ENCODE assay signal across 9 cellular contexts in the genomic region with DNA sequence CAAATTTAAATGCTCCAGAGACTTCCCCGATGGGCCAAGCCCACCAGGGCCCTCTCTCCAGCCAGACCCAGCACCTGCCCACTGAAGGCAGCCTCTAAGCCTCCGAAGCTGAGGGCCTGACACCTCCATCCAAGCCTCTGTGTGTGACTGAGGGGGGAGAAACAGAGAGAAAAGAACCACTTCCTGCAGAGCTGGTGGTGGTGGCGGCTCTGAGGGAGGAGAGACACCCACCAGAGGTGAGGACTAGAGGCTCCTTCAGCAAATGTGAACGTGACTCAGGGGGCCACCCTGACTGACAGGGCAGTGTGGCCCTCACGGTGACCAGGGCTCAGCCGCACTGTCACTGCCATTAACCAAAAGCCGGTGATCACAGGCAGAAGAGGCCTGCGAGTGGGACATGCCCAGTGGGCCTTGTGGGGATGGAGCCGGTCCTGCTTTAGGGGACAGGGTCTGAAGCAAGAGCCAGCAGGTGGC. TPM values are rescaled to one million over a fixed set of nuclear protein-coding genes. Genes with fewer than 3 reads are reported as not detected.
DNase-seq lines count a peak whose midpoint lies in the region; ATAC-seq and TF ChIP-seq lines count a peak whose summit lies in the region.
"Had no signal": no experiment of that assay in that cellular context is flagged by ENCODE, and none has a peak within 500 bp of the region (broad histone marks: within the 10 kb centered on the region; RNA-seq: fewer than 3 reads in every experiment).

No MANE protein-coding gene starts in this region.

- no peak for TF ChIP-seq POLR2A in erythroblast (IDR thresholded peaks at IDR 0.05; ENCODE audit: low read length)
- TF ChIP-seq POLR2A in prostate gland (IDR thresholded peaks at IDR 0.05) = no peak

- WGBS in prostate gland = 79% methylated on average over 9 of the region's 9 CpGs

- H3K9me3 Mint-ChIP-seq in endothelial cell (ENCODE audit: unreplicated experiment) = no peaks in the 10 kb centered on the region

- peaks cover 15% of the 10 kb centered on the region for H3K4me1 ChIP-seq in rectal smooth muscle tissue (ENCODE audit: control insufficient read depth, insufficient read depth, low read length)
- no peaks in the 10 kb centered on the region for H3K4me1 ChIP-seq in prostate gland (replicated peaks)

- no peaks in the 10 kb centered on the region for H3K4me1 Mint-ChIP-seq in endothelial cell (ENCODE audit: unreplicated experiment)

- no peaks in the 10 kb centered on the region for H3K36me3 Mint-ChIP-seq in endothelial cell (ENCODE audit: low read depth, unreplicated experiment)

- TF ChIP-seq CTCF in prostate gland (IDR thresholded peaks at IDR 0.05) = no peak
- TF ChIP-seq CTCF in endothelial cell (IDR thresholded peaks at IDR 0.05; ENCODE audit: unreplicated experiment) = no peak

- no peak overlapping the region for H3K9ac ChIP-seq in rectal smooth muscle tissue (ENCODE audit: low read length)

- ATAC-seq in GM19351 (IDR thresholded peaks at IDR 0.05; ENCODE audit: unreplicated experiment) = peak; percentile 89
- peak; percentile 72 for ATAC-seq in HG03159 (IDR thresholded peaks at IDR 0.05; ENCODE audit: unreplicated experiment)

- intact Hi-C loops in prostate gland (cut with DNase I) = no loop called here

- H3K9me3 ChIP-seq in prostate gland = no peaks in the 10 kb centered on the region

- H3K4me3 ChIP-seq in rectal smooth muscle tissue (ENCODE audit: low read length) (no peak overlapping the region), prostate gland (no peak overlapping the region), H7 (ENCODE audit: insufficient read depth, low read depth, low read length) (no peak overlapping the region)
- H3K4me3 ChIP-seq: heart left ventricle had no signal

- peak; percentile 61 for DNase-seq in activated CD8-positive, alpha-beta memory T cell treated with anti-CD3 and anti-CD28 coated beads, Interleukin-2, amount 50 U/mL, for 4 hours
- no peak for DNase-seq in erythroblast (lab: John Stamatoyannopoulos, UW)
- DNase-seq in prostate gland (ENCODE audit: low spot score) = no peak
- DNase-seq in H7 = no peak
- DNase-seq in endothelial cell (ENCODE audit: low spot score) = no peak
- DNase-seq: heart left ventricle had no signal

- H3K36me3 ChIP-seq in rectal smooth muscle tissue (ENCODE audit: control insufficient read depth, insufficient read depth, low read length) (no peaks in the 10 kb centered on the region), prostate gland (no peaks in the 10 kb centered on the region), H7 (replicated peaks; ENCODE audit: control insufficient read depth, insufficient read depth, low read length) (no peaks in the 10 kb centered on the region)
- H3K36me3 ChIP-seq: heart left ventricle had no signal

- no peaks in the 10 kb centered on the region for H3K27me3 ChIP-seq in rectal smooth muscle tissue (ENCODE audit: control insufficient read depth, insufficient read depth, low read length)
- no peaks in the 10 kb centered on the region for H3K27me3 ChIP-seq in prostate gland (replicated peaks; ENCODE audit: insufficient read depth)
- H3K27me3 ChIP-seq in H7 (ENCODE audit: control insufficient read depth, insufficient read depth, low read length) = no peaks in the 10 kb centered on the region
- H3K27me3 ChIP-seq: heart left ventricle had no signal

- H3K27ac ChIP-seq in rectal smooth muscle tissue (ENCODE audit: low read depth, low read length) = peak overlapping the region; percentile 56
- H3K27ac ChIP-seq in prostate gland = no peak overlapping the region

- H3K27me3 Mint-ChIP-seq in endothelial cell (ENCODE audit: unreplicated experiment) = peaks cover 7% of the 10 kb centered on the region

- H3K27ac Mint-ChIP-seq in endothelial cell (ENCODE audit: unreplicated experiment) = no peak overlapping the region

- no peak overlapping the region for H3K4me3 Mint-ChIP-seq in endothelial cell (ENCODE audit: unreplicated experiment)

RNA-seq across cellular contexts. Expression of a gene that starts 31.0 kb away (rescaled TPM):
- total RNA-seq in prostate gland = under 1 TPM; 0.18 to 0.91 TPM
- total RNA-seq in H7 (2014; rRNA removed; shearing (Covaris generic)) = not detected in 2 replicates
- not detected for total RNA-seq in endothelial cell (ENCODE audit: unreplicated experiment)
